Comparison of ENCODE assay signal across 1 cellular context in genomic region chr7:143372070-143372469, GRCh38.
TF ChIP-seq lines count a peak whose summit lies in the region.

No MANE protein-coding gene starts in this region.

TF ChIP-seq in WTC11, 78 proteins besides CTCF, POLR2A, EP300 and RAD21 (continued from another document):
- TF ChIP-seq, protein P1, sequence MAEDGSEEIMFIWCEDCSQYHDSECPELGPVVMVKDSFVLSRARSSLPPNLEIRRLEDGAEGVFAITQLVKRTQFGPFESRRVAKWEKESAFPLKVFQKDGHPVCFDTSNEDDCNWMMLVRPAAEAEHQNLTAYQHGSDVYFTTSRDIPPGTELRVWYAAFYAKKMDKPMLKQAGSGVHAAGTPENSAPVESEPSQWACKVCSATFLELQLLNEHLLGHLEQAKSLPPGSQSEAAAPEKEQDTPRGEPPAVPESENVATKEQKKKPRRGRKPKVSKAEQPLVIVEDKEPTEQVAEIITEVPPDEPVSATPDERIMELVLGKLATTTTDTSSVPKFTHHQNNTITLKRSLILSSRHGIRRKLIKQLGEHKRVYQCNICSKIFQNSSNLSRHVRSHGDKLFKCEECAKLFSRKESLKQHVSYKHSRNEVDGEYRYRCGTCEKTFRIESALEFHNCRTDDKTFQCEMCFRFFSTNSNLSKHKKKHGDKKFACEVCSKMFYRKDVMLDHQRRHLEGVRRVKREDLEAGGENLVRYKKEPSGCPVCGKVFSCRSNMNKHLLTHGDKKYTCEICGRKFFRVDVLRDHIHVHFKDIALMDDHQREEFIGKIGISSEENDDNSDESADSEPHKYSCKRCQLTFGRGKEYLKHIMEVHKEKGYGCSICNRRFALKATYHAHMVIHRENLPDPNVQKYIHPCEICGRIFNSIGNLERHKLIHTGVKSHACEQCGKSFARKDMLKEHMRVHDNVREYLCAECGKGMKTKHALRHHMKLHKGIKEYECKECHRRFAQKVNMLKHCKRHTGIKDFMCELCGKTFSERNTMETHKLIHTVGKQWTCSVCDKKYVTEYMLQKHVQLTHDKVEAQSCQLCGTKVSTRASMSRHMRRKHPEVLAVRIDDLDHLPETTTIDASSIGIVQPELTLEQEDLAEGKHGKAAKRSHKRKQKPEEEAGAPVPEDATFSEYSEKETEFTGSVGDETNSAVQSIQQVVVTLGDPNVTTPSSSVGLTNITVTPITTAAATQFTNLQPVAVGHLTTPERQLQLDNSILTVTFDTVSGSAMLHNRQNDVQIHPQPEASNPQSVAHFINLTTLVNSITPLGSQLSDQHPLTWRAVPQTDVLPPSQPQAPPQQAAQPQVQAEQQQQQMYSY (CRISPR knock-in tag; IDR thresholded peaks at IDR 0.05): no peak
- TF ChIP-seq CREM (CRISPR knock-in tag; IDR thresholded peaks at IDR 0.05) (no peak), TEAD4 (CRISPR knock-in tag; IDR thresholded peaks at IDR 0.05) (no peak)
